ENCODE assay signal across 1 cellular context in the genomic region with DNA sequence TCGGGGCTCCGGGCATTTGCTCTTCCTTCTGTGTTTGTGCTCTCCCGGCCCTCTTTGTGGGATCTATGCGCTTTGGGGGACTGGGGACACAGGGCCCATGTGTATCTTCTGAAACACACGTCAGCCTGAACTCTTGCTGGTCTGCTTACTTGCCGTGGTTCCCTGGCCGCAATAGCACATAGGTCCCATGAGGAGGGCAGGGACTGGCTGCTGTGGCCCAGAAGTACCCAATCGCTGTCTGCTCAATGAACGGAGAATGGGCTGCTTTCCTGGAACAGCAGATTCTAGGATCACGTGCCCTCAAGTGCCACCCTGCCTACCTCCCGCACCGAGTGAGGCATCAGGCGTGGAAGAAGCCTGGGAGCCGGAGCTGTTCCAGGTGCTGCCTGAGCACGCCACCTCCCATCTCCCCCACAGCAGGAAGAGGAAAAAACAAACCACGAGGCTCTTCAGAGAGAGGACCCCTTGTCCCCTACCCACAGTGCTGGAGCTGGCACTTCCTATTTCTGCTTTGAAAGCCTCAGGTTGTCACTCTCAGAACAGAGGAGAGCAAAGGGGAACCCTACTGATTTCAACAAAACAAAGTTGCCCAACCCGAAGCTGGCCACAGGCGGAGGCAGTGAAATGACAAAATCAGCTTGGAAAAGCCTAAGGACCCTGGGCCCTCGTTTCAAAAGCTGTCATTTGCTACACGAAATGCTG.
A peak's percentile ranks its signal among the peaks of the same experiment; 100 is the strongest.
TF ChIP-seq lines count a peak whose summit lies in the region.

No MANE protein-coding gene starts in this region.

TF ChIP-seq in HepG2, 621 proteins besides CTCF, POLR2A, EP300 and RAD21 (continues in another document):
- TF ChIP-seq KMT2A (CRISPR knock-in tag; IDR thresholded peaks at IDR 0.05) (no peak), RBFOX2 (IDR thresholded peaks at IDR 0.05; ENCODE audit: low read depth, low read length) (peak; percentile 41; the same call in 1 of the 2 replicates), ZNF550 (CRISPR knock-in tag; IDR thresholded peaks at IDR 0.05; ENCODE audit: borderline replicate concordance) (no peak), ZNF772 (CRISPR knock-in tag; IDR thresholded peaks at IDR 0.05) (no peak), RXRB (CRISPR knock-in tag; IDR thresholded peaks at IDR 0.05; ENCODE audit: borderline replicate concordance) (0 out of 2 replicates have a peak, but pooled peaks have one; percentile 16), ZBTB7B (CRISPR knock-in tag; IDR thresholded peaks at IDR 0.05) (no peak), POLR2G (IDR thresholded peaks at IDR 0.05; ENCODE audit: low read depth, low read length) (peak; percentile 53; the same call in 1 of the 2 replicates), REL (CRISPR knock-in tag; conservative IDR thresholded peaks at IDR 0.05) (no peak), BHLHE40 (IDR thresholded peaks at IDR 0.05; ENCODE audit: low read length) (peak; percentile 67), ARNT (IDR thresholded peaks at IDR 0.05) (no peak), SALL1 (CRISPR knock-in tag; IDR thresholded peaks at IDR 0.05) (peak; percentile 39; the same call in 1 of the 2 replicates), TBX3 (IDR thresholded peaks at IDR 0.05; ENCODE audit: borderline replicate concordance) (no peak), HDAC2 (CRISPR knock-in tag; IDR thresholded peaks at IDR 0.05) (no peak), AGO2 (optimal IDR thresholded peaks at IDR 0.05; ENCODE audit: low read depth, low read length) (peak; percentile 56), ZNF724P (CRISPR knock-in tag; IDR thresholded peaks at IDR 0.05; ENCODE audit: borderline replicate concordance) (0 out of 2 replicates have a peak, but pooled peaks have one; percentile 43), CEBPG (CRISPR knock-in tag; IDR thresholded peaks at IDR 0.05) (peak; percentile 27; the same call in 1 of the 2 replicates), ZNF629 (CRISPR knock-in tag; conservative IDR thresholded peaks at IDR 0.05) (peak; percentile 51), ZSCAN22 (CRISPR knock-in tag; IDR thresholded peaks at IDR 0.05) (no peak), JUND (CRISPR knock-in tag; IDR thresholded peaks at IDR 0.05) (no peak), SMC3 (IDR thresholded peaks at IDR 0.05; ENCODE audit: low read length) (no peak), SAFB2 (CRISPR knock-in tag; IDR thresholded peaks at IDR 0.05; ENCODE audit: borderline replicate concordance, low read depth) (0 out of 2 replicates have a peak, but pooled peaks have one; percentile 31), PHF20 (CRISPR knock-in tag; IDR thresholded peaks at IDR 0.05) (no peak), ZNF121 (CRISPR knock-in tag; IDR thresholded peaks at IDR 0.05) (no peak), MED1 (CRISPR knock-in tag; IDR thresholded peaks at IDR 0.05) (peak; percentile 29; the same call in 1 of the 2 replicates), CEBPB (IDR thresholded peaks at IDR 0.05; ENCODE audit: borderline replicate concordance, low read depth, low read length) (peak; percentile 42; the same call in 1 of the 2 replicates), ZNF768 (CRISPR knock-in tag; IDR thresholded peaks at IDR 0.05) (no peak), ZFP37 (CRISPR knock-in tag; IDR thresholded peaks at IDR 0.05; ENCODE audit: borderline replicate concordance) (no peak), TCF7 (IDR thresholded peaks at IDR 0.05; ENCODE audit: low read depth) (no peak), PLRG1 (conservative IDR thresholded peaks at IDR 0.05) (no peak)
- TF ChIP-seq, protein P1, sequence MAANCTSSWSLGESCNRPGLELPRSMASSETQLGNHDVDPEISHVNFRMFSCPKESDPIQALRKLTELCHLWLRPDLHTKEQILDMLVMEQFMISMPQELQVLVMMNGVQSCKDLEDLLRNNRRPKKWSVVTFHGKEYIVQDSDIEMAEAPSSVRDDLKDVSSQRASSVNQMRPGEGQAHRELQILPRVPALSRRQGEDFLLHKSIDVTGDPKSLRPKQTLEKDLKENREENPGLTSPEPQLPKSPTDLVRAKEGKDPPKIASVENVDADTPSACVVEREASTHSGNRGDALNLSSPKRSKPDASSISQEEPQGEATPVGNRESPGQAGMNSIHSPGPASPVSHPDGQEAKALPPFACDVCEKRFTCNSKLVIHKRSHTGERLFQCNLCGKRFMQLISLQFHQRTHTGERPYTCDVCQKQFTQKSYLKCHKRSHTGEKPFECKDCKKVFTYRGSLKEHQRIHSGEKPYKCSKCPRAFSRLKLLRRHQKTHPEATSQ (CRISPR knock-in tag; IDR thresholded peaks at IDR 0.05; ENCODE audit: borderline replicate concordance): no peak
- TF ChIP-seq, protein P2, sequence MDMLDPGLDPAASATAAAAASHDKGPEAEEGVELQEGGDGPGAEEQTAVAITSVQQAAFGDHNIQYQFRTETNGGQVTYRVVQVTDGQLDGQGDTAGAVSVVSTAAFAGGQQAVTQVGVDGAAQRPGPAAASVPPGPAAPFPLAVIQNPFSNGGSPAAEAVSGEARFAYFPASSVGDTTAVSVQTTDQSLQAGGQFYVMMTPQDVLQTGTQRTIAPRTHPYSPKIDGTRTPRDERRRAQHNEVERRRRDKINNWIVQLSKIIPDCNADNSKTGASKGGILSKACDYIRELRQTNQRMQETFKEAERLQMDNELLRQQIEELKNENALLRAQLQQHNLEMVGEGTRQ (IDR thresholded peaks at IDR 0.05; ENCODE audit: low read depth, low read length): peak; percentile 39; the same call in 1 of the 2 replicates
- TF ChIP-seq, protein P2 (CRISPR knock-in tag; IDR thresholded peaks at IDR 0.05; ENCODE audit: borderline replicate concordance): peak; percentile 58; the same call in 1 of the 2 replicates
- TF ChIP-seq, protein P3, sequence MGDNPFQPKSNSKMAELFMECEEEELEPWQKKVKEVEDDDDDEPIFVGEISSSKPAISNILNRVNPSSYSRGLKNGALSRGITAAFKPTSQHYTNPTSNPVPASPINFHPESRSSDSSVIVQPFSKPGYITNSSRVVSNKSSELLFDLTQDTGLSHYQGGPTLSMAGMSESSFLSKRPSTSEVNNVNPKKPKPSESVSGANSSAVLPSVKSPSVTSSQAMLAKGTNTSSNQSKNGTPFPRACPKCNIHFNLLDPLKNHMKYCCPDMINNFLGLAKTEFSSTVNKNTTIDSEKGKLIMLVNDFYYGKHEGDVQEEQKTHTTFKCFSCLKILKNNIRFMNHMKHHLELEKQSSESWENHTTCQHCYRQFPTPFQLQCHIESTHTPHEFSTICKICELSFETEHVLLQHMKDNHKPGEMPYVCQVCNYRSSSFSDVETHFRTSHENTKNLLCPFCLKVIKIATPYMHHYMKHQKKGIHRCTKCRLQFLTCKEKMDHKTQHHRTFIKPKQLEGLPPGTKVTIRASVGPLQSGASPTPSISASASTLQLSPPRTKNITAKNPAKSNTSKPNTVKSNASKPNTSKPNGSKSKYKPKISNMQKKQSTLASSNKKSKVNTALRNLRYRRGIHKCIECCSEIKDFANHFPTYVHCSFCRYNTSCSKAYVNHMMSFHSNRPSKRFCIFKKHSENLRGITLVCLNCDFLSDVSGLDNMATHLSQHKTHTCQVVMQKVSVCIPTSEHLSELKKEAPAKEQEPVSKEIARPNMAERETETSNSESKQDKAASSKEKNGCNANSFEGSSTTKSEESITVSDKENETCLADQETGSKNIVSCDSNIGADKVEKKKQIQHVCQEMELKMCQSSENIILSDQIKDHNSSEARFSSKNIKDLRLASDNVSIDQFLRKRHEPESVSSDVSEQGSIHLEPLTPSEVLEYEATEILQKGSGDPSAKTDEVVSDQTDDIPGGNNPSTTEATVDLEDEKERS (CRISPR knock-in tag; IDR thresholded peaks at IDR 0.05): 0 out of 2 replicates have a peak, but pooled peaks have one; percentile 55
- TF ChIP-seq, protein P4, sequence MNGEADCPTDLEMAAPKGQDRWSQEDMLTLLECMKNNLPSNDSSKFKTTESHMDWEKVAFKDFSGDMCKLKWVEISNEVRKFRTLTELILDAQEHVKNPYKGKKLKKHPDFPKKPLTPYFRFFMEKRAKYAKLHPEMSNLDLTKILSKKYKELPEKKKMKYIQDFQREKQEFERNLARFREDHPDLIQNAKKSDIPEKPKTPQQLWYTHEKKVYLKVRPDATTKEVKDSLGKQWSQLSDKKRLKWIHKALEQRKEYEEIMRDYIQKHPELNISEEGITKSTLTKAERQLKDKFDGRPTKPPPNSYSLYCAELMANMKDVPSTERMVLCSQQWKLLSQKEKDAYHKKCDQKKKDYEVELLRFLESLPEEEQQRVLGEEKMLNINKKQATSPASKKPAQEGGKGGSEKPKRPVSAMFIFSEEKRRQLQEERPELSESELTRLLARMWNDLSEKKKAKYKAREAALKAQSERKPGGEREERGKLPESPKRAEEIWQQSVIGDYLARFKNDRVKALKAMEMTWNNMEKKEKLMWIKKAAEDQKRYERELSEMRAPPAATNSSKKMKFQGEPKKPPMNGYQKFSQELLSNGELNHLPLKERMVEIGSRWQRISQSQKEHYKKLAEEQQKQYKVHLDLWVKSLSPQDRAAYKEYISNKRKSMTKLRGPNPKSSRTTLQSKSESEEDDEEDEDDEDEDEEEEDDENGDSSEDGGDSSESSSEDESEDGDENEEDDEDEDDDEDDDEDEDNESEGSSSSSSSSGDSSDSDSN (CRISPR knock-in tag; IDR thresholded peaks at IDR 0.05): no peak
- TF ChIP-seq, protein P5, sequence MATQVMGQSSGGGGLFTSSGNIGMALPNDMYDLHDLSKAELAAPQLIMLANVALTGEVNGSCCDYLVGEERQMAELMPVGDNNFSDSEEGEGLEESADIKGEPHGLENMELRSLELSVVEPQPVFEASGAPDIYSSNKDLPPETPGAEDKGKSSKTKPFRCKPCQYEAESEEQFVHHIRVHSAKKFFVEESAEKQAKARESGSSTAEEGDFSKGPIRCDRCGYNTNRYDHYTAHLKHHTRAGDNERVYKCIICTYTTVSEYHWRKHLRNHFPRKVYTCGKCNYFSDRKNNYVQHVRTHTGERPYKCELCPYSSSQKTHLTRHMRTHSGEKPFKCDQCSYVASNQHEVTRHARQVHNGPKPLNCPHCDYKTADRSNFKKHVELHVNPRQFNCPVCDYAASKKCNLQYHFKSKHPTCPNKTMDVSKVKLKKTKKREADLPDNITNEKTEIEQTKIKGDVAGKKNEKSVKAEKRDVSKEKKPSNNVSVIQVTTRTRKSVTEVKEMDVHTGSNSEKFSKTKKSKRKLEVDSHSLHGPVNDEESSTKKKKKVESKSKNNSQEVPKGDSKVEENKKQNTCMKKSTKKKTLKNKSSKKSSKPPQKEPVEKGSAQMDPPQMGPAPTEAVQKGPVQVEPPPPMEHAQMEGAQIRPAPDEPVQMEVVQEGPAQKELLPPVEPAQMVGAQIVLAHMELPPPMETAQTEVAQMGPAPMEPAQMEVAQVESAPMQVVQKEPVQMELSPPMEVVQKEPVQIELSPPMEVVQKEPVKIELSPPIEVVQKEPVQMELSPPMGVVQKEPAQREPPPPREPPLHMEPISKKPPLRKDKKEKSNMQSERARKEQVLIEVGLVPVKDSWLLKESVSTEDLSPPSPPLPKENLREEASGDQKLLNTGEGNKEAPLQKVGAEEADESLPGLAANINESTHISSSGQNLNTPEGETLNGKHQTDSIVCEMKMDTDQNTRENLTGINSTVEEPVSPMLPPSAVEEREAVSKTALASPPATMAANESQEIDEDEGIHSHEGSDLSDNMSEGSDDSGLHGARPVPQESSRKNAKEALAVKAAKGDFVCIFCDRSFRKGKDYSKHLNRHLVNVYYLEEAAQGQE (IDR thresholded peaks at IDR 0.05; ENCODE audit: borderline replicate concordance in 1 of 2, low read depth in 1 of 2, low read length in 2 of 2): peak in 1 of 2 experiments; percentile 40; a peak in 1 of 4 replicates
- TF ChIP-seq, protein P6, sequence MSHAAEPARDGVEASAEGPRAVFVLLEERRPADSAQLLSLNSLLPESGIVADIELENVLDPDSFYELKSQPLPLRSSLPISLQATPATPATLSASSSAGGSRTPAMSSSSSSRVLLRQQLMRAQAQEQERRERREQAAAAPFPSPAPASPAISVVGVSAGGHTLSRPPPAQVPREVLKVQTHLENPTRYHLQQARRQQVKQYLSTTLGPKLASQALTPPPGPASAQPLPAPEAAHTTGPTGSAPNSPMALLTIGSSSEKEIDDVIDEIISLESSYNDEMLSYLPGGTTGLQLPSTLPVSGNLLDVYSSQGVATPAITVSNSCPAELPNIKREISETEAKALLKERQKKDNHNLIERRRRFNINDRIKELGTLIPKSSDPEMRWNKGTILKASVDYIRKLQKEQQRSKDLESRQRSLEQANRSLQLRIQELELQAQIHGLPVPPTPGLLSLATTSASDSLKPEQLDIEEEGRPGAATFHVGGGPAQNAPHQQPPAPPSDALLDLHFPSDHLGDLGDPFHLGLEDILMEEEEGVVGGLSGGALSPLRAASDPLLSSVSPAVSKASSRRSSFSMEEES (CRISPR knock-in tag; IDR thresholded peaks at IDR 0.05): 0 out of 2 replicates have a peak, but pooled peaks have one; percentile 42
- TF ChIP-seq, protein P7, sequence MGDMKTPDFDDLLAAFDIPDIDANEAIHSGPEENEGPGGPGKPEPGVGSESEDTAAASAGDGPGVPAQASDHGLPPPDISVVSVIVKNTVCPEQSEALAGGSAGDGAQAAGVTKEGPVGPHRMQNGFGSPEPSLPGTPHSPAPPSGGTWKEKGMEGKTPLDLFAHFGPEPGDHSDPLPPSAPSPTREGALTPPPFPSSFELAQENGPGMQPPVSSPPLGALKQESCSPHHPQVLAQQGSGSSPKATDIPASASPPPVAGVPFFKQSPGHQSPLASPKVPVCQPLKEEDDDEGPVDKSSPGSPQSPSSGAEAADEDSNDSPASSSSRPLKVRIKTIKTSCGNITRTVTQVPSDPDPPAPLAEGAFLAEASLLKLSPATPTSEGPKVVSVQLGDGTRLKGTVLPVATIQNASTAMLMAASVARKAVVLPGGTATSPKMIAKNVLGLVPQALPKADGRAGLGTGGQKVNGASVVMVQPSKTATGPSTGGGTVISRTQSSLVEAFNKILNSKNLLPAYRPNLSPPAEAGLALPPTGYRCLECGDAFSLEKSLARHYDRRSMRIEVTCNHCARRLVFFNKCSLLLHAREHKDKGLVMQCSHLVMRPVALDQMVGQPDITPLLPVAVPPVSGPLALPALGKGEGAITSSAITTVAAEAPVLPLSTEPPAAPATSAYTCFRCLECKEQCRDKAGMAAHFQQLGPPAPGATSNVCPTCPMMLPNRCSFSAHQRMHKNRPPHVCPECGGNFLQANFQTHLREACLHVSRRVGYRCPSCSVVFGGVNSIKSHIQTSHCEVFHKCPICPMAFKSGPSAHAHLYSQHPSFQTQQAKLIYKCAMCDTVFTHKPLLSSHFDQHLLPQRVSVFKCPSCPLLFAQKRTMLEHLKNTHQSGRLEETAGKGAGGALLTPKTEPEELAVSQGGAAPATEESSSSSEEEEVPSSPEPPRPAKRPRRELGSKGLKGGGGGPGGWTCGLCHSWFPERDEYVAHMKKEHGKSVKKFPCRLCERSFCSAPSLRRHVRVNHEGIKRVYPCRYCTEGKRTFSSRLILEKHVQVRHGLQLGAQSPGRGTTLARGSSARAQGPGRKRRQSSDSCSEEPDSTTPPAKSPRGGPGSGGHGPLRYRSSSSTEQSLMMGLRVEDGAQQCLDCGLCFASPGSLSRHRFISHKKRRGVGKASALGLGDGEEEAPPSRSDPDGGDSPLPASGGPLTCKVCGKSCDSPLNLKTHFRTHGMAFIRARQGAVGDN (CRISPR knock-in tag; IDR thresholded peaks at IDR 0.05): peak; percentile 81
- TF ChIP-seq, protein P8, sequence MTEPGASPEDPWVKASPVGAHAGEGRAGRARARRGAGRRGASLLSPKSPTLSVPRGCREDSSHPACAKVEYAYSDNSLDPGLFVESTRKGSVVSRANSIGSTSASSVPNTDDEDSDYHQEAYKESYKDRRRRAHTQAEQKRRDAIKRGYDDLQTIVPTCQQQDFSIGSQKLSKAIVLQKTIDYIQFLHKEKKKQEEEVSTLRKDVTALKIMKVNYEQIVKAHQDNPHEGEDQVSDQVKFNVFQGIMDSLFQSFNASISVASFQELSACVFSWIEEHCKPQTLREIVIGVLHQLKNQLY (CRISPR knock-in tag; IDR thresholded peaks at IDR 0.05): no peak
